Comparison of ENCODE assay signal across 9 cellular contexts in genomic region chr17:82603981-82604448, GRCh38. TPM values are rescaled to one million over a fixed set of nuclear protein-coding genes. Genes with fewer than 3 reads are reported as not detected.
A peak's percentile ranks its signal among the peaks of the same experiment; 100 is the strongest.
DNase-seq lines count a peak whose midpoint lies in the region; ATAC-seq and TF ChIP-seq lines count a peak whose summit lies in the region.
"Had no signal": no experiment of that assay in that cellular context is flagged by ENCODE, and none has a peak within 500 bp of the region (broad histone marks: within the 10 kb centered on the region; RNA-seq: fewer than 3 reads in every experiment).

No MANE protein-coding gene starts in this region.

- peak; percentile 94 for ATAC-seq in CD8-positive, alpha-beta T cell
- ATAC-seq in esophagus mucosa (peak; percentile 16), natural killer cell (peak; percentile 99 to 100 (median 99)), GM23338 (no peak), HG02973 (IDR thresholded peaks at IDR 0.05; ENCODE audit: unreplicated experiment) (no peak)

- CTCF ChIA-PET in CD8-positive, alpha-beta T cell (lab: Charles Lee): interaction anchor here (0.6 kb wide), 1 partner anchor 49 kb away, joined by 3 read pairs; no protein-coding TSS in a partner anchor

- DNase-seq in CD8-positive, alpha-beta T cell: peak in 3 of 7 experiments; percentile 32 to 51 (median 36)
- peak in 3 of 5 donors; percentile 17 to 34 (median 26) for DNase-seq in T-helper 1 cell
- DNase-seq in natural killer cell: peak; percentile 51
- no peak for DNase-seq in SKM-1 (lab: John Stamatoyannopoulos, UW; ENCODE audit: unreplicated experiment)
- DNase-seq in cortex of kidney (lab: John Stamatoyannopoulos, UW): no peak
- DNase-seq in GM23338 (ENCODE audit: low spot score): no peak

- H3F3A ChIP-seq in GM23338 (replicated peaks; ENCODE audit: low read depth): peaks cover 9% of the 10 kb centered on the region; the same call in 1 of the 2 replicates

- H3K9me3 Mint-ChIP-seq in CD8-positive, alpha-beta T cell: no peaks in the 10 kb centered on the region
- H3K9me3 Mint-ChIP-seq in natural killer cell (no peaks in the 10 kb centered on the region), GM23338 (peaks cover 9% of the 10 kb centered on the region; the same call in 2 of the 3 replicates)

- peaks cover 10% of the 10 kb centered on the region for H3K4me1 Mint-ChIP-seq in CD8-positive, alpha-beta T cell (ENCODE audit: low read depth)
- peaks cover 14 to 15% of the 10 kb centered on the region in 2 donors for H3K4me1 Mint-ChIP-seq in natural killer cell
- H3K4me1 Mint-ChIP-seq in GM23338: peaks cover 6% of the 10 kb centered on the region; the same call in 2 of the 3 replicates

- H3K27ac Mint-ChIP-seq in CD8-positive, alpha-beta T cell: peak overlapping the region; percentile 61
- H3K27ac Mint-ChIP-seq in natural killer cell (peak overlapping the region; percentile 89), GM23338 (no peak overlapping the region)

- no peaks in the 10 kb centered on the region; the same call in 1 of the 2 replicates for H4K20me1 ChIP-seq in GM23338 (replicated peaks; ENCODE audit: insufficient read depth)

- H3K79me2 ChIP-seq in GM23338 (replicated peaks; ENCODE audit: insufficient read depth): no peaks in the 10 kb centered on the region; the same call in 1 of the 2 replicates

- peaks cover 5% of the 10 kb centered on the region for H3K4me1 ChIP-seq in CD8-positive, alpha-beta T cell (ENCODE audit: insufficient read depth, low read length)
- H3K4me1 ChIP-seq in GM23338 (ENCODE audit: insufficient read depth): no peaks in the 10 kb centered on the region
- H3K4me1 ChIP-seq: uterus had no signal

- no peak overlapping the region for H3K4me3 Mint-ChIP-seq in CD8-positive, alpha-beta T cell
- H3K4me3 Mint-ChIP-seq in natural killer cell: peak overlapping the region; percentile 47
- no peak overlapping the region for H3K4me3 Mint-ChIP-seq in GM23338

- no peak overlapping the region for H2AFZ ChIP-seq in GM23338

- H3K9me2 ChIP-seq in GM23338 (ENCODE audit: insufficient read depth): no peaks in the 10 kb centered on the region

- no peak overlapping the region for H3K4me3 ChIP-seq in CD8-positive, alpha-beta T cell (ENCODE audit: low read depth, low read length)
- H3K4me3 ChIP-seq in GM23338: no peak overlapping the region
- H3K4me3 ChIP-seq: uterus had no signal

- H3K27me3 ChIP-seq in CD8-positive, alpha-beta T cell (ENCODE audit: insufficient read depth, low read length): no peaks in the 10 kb centered on the region
- H3K27me3 ChIP-seq in GM23338 (ENCODE audit: insufficient read depth): no peaks in the 10 kb centered on the region
- H3K27me3 ChIP-seq: uterus had no signal

- no peak overlapping the region for H3K4me2 ChIP-seq in GM23338

- intact Hi-C loops in CD8-positive, alpha-beta T cell (cut with DNase I, micrococcal nuclease): no loop called here
- intact Hi-C loops in natural killer cell (cut with micrococcal nuclease): no loop called here

- no peak overlapping the region for H3K27ac ChIP-seq in CD8-positive, alpha-beta T cell (ENCODE audit: low read depth, low read length)
- H3K27ac ChIP-seq in GM23338 (ENCODE audit: low read depth): no peak overlapping the region
- H3K27ac ChIP-seq: uterus had no signal

- no peaks in the 10 kb centered on the region for H3K27me3 Mint-ChIP-seq in CD8-positive, alpha-beta T cell (ENCODE audit: low read depth)
- no peaks in the 10 kb centered on the region for H3K27me3 Mint-ChIP-seq in natural killer cell (ENCODE audit: low read depth in 2 of 2)
- peaks cover 14% of the 10 kb centered on the region for H3K27me3 Mint-ChIP-seq in GM23338 (ENCODE audit: insufficient read depth, low read depth, poor library complexity)

- H3K36me3 ChIP-seq in CD8-positive, alpha-beta T cell (ENCODE audit: insufficient read depth, low read length): peaks cover 39% of the 10 kb centered on the region
- H3K36me3 ChIP-seq in GM23338 (ENCODE audit: insufficient read depth): peaks cover 27% of the 10 kb centered on the region
- H3K36me3 ChIP-seq: uterus had no signal

- no peak for TF ChIP-seq CTCF in CD8-positive, alpha-beta T cell (IDR thresholded peaks at IDR 0.05)
- no peak for TF ChIP-seq CTCF in natural killer cell (IDR thresholded peaks at IDR 0.05)
- TF ChIP-seq CTCF in GM23338 (conservative IDR thresholded peaks at IDR 0.05; ENCODE audit: low read depth in 2 of 2): no peak

- POLR2A ChIA-PET in CD8-positive, alpha-beta T cell (lab: Charles Lee): no interaction called here

- H3K9me3 ChIP-seq in CD8-positive, alpha-beta T cell (ENCODE audit: low read length): no peaks in the 10 kb centered on the region
- H3K9me3 ChIP-seq: uterus had no signal

- H3K36me3 Mint-ChIP-seq in CD8-positive, alpha-beta T cell: peaks cover 63% of the 10 kb centered on the region
- H3K36me3 Mint-ChIP-seq in natural killer cell: no peaks in the 10 kb centered on the region
- peaks cover 82% of the 10 kb centered on the region for H3K36me3 Mint-ChIP-seq in GM23338 (ENCODE audit: low read depth)

TF ChIP-seq in GM23338, 12 proteins besides CTCF, POLR2A, EP300 and RAD21:
- no peak for TF ChIP-seq EZH2phosphoT487 (IDR thresholded peaks at IDR 0.05; ENCODE audit: unreplicated experiment)

RNA-seq across cellular contexts. Expression of gene WDR45B, which starts 44.2 kb away (rescaled TPM):
- 100 to 1,000 TPM; 103 to 107 TPM for total RNA-seq in CD8-positive, alpha-beta T cell
- total RNA-seq in esophagus mucosa (63.8 TPM), natural killer cell (100 to 1,000 TPM in 1 of 3 donors, 10 to 100 TPM in 2; 81.8 to 112 (median 94.6) TPM)
- total RNA-seq in GM23338 (2014; rRNA removed; shearing (Covaris generic)): 96.4 and 97.6 TPM in 2 replicates
- 69.4 and 82.3 TPM in 2 replicates for polyA plus RNA-seq in GM23338 (2016; fragmentation: Nextera tagmentation; extraction: Ambion mirVana)

Comparison
In these comparisons a context has a peak if more than half of its experiments do, and no peak if none do; other contexts are left out.
1. ATAC-seq: peak in CD8-positive, alpha-beta T cell (single experiment), esophagus mucosa (single experiment) and natural killer cell (3 of 3); none in GM23338 (single experiment) and HG02973 (single experiment).
2. DNase-seq: peak in T-helper 1 cell (3 of 5) and natural killer cell (single experiment); none in SKM-1 (single experiment), cortex of kidney (single experiment) and GM23338 (single experiment).